In the genomic region with DNA sequence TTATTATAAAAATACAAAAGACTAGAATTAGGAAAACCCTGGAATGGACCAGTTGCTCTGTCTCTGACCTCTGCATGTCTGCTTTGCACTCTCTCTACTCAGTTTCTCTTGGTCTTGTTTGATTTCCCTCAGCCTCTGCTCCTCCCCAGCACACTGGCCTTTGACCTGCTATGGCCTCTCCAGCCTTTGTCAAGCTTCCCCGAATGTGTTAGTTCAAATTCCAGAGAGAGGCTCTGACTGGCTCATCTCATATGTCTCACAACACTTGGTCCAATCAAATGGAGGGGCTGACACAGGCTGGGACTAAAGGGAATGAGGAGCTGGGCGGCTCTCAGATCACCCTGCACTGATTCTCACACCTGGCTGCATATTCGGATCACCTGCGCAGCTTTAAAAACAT, we compare ENCODE assay signal across 1 cellular context.
TF ChIP-seq lines count a peak whose summit lies in the region.

No MANE protein-coding gene starts in this region.

TF ChIP-seq in HepG2, 621 proteins besides CTCF, POLR2A, EP300 and RAD21 (continued from another document and continues in another):
- TF ChIP-seq RARA (CRISPR knock-in tag; IDR thresholded peaks at IDR 0.05) (peak; percentile 87), MYC (CRISPR knock-in tag; IDR thresholded peaks at IDR 0.05; ENCODE audit: borderline replicate concordance) (peak; percentile 47; the same call in 1 of the 2 replicates), GPN1 (CRISPR knock-in tag; IDR thresholded peaks at IDR 0.05; ENCODE audit: borderline replicate concordance) (no peak), ZNF549 (CRISPR knock-in tag; IDR thresholded peaks at IDR 0.05) (no peak), GZF1 (CRISPR knock-in tag; IDR thresholded peaks at IDR 0.05) (no peak), SP140L (CRISPR knock-in tag; IDR thresholded peaks at IDR 0.05; ENCODE audit: borderline replicate concordance) (no peak), ZNF790 (CRISPR knock-in tag; IDR thresholded peaks at IDR 0.05; ENCODE audit: borderline replicate concordance) (no peak), WIZ (CRISPR knock-in tag; IDR thresholded peaks at IDR 0.05) (no peak), SALL1 (CRISPR knock-in tag; IDR thresholded peaks at IDR 0.05) (peak; percentile 74), PBX3 (CRISPR knock-in tag; IDR thresholded peaks at IDR 0.05; ENCODE audit: borderline replicate concordance) (no peak), HMGA1 (CRISPR knock-in tag; conservative IDR thresholded peaks at IDR 0.05) (no peak), PHB2 (IDR thresholded peaks at IDR 0.05; ENCODE audit: partially characterized antibody) (no peak), ZNF451 (CRISPR knock-in tag; IDR thresholded peaks at IDR 0.05) (no peak), ZNF12 (CRISPR knock-in tag; IDR thresholded peaks at IDR 0.05) (no peak), ZNF749 (CRISPR knock-in tag; IDR thresholded peaks at IDR 0.05; ENCODE audit: borderline replicate concordance) (no peak), CEBPB (IDR thresholded peaks at IDR 0.05; ENCODE audit: borderline replicate concordance, low read depth, low read length) (no peak), CERS6 (CRISPR knock-in tag; IDR thresholded peaks at IDR 0.05) (no peak), SIX4 (CRISPR knock-in tag; IDR thresholded peaks at IDR 0.05) (no peak; the same call in 1 of the 2 replicates), DDIT3 (CRISPR knock-in tag; IDR thresholded peaks at IDR 0.05) (no peak), ELF1 (CRISPR knock-in tag; IDR thresholded peaks at IDR 0.05) (no peak), ZNF414 (CRISPR knock-in tag; IDR thresholded peaks at IDR 0.05) (no peak), RBM39 (IDR thresholded peaks at IDR 0.05; ENCODE audit: low read depth, low read length, poor library complexity, severe bottlenecking) (no peak), ATF1 (CRISPR knock-in tag; IDR thresholded peaks at IDR 0.05) (no peak), ZNF800 (CRISPR knock-in tag; IDR thresholded peaks at IDR 0.05) (no peak), SATB2 (CRISPR knock-in tag; IDR thresholded peaks at IDR 0.05) (no peak), FOXA1 (IDR thresholded peaks at IDR 0.05) (no peak), FOXA1 (CRISPR knock-in tag; IDR thresholded peaks at IDR 0.05) (peak; percentile 32; the same call in 1 of the 2 replicates), SNAPC2 (CRISPR knock-in tag; IDR thresholded peaks at IDR 0.05) (peak; percentile 49; the same call in 1 of the 2 replicates), ZNF558 (CRISPR knock-in tag; IDR thresholded peaks at IDR 0.05; ENCODE audit: borderline replicate concordance) (no peak), FOXK1 (CRISPR knock-in tag; IDR thresholded peaks at IDR 0.05; ENCODE audit: borderline replicate concordance, low read depth) (no peak), PHF8 (CRISPR knock-in tag; IDR thresholded peaks at IDR 0.05) (no peak), ZNF331 (CRISPR knock-in tag; IDR thresholded peaks at IDR 0.05) (no peak), ZNF136 (CRISPR knock-in tag; IDR thresholded peaks at IDR 0.05; ENCODE audit: low read depth) (no peak), FOXP4 (CRISPR knock-in tag; IDR thresholded peaks at IDR 0.05) (peak; percentile 78), MXI1 (IDR thresholded peaks at IDR 0.05; ENCODE audit: borderline replicate concordance, low read depth, low read length) (no peak; the same call in 2 of the 3 replicates), ZBTB37 (CRISPR knock-in tag; IDR thresholded peaks at IDR 0.05) (no peak), ATAD3A (CRISPR knock-in tag; IDR thresholded peaks at IDR 0.05) (no peak), ZFY (CRISPR knock-in tag; IDR thresholded peaks at IDR 0.05) (no peak), RNF2 (conservative IDR thresholded peaks at IDR 0.05; ENCODE audit: low read depth) (no peak), ZNF761 (CRISPR knock-in tag; conservative IDR thresholded peaks at IDR 0.05) (no peak)
- TF ChIP-seq, protein P1, sequence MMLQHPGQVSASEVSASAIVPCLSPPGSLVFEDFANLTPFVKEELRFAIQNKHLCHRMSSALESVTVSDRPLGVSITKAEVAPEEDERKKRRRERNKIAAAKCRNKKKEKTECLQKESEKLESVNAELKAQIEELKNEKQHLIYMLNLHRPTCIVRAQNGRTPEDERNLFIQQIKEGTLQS (CRISPR knock-in tag; IDR thresholded peaks at IDR 0.05) = no peak
- TF ChIP-seq, protein P2, sequence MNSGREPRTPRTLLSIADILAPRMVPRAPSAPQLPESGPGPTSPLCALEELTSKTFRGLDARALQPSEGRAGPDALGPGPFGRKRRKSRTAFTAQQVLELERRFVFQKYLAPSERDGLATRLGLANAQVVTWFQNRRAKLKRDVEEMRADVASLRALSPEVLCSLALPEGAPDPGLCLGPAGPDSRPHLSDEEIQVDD (CRISPR knock-in tag; IDR thresholded peaks at IDR 0.05; ENCODE audit: borderline replicate concordance) = no peak
- TF ChIP-seq, protein P3, sequence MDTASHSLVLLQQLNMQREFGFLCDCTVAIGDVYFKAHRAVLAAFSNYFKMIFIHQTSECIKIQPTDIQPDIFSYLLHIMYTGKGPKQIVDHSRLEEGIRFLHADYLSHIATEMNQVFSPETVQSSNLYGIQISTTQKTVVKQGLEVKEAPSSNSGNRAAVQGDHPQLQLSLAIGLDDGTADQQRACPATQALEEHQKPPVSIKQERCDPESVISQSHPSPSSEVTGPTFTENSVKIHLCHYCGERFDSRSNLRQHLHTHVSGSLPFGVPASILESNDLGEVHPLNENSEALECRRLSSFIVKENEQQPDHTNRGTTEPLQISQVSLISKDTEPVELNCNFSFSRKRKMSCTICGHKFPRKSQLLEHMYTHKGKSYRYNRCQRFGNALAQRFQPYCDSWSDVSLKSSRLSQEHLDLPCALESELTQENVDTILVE (CRISPR knock-in tag; IDR thresholded peaks at IDR 0.05) = no peak
- TF ChIP-seq, protein P4, sequence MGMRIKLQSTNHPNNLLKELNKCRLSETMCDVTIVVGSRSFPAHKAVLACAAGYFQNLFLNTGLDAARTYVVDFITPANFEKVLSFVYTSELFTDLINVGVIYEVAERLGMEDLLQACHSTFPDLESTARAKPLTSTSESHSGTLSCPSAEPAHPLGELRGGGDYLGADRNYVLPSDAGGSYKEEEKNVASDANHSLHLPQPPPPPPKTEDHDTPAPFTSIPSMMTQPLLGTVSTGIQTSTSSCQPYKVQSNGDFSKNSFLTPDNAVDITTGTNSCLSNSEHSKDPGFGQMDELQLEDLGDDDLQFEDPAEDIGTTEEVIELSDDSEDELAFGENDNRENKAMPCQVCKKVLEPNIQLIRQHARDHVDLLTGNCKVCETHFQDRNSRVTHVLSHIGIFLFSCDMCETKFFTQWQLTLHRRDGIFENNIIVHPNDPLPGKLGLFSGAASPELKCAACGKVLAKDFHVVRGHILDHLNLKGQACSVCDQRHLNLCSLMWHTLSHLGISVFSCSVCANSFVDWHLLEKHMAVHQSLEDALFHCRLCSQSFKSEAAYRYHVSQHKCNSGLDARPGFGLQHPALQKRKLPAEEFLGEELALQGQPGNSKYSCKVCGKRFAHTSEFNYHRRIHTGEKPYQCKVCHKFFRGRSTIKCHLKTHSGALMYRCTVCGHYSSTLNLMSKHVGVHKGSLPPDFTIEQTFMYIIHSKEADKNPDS (CRISPR knock-in tag; IDR thresholded peaks at IDR 0.05) = no peak
- TF ChIP-seq, protein P5, sequence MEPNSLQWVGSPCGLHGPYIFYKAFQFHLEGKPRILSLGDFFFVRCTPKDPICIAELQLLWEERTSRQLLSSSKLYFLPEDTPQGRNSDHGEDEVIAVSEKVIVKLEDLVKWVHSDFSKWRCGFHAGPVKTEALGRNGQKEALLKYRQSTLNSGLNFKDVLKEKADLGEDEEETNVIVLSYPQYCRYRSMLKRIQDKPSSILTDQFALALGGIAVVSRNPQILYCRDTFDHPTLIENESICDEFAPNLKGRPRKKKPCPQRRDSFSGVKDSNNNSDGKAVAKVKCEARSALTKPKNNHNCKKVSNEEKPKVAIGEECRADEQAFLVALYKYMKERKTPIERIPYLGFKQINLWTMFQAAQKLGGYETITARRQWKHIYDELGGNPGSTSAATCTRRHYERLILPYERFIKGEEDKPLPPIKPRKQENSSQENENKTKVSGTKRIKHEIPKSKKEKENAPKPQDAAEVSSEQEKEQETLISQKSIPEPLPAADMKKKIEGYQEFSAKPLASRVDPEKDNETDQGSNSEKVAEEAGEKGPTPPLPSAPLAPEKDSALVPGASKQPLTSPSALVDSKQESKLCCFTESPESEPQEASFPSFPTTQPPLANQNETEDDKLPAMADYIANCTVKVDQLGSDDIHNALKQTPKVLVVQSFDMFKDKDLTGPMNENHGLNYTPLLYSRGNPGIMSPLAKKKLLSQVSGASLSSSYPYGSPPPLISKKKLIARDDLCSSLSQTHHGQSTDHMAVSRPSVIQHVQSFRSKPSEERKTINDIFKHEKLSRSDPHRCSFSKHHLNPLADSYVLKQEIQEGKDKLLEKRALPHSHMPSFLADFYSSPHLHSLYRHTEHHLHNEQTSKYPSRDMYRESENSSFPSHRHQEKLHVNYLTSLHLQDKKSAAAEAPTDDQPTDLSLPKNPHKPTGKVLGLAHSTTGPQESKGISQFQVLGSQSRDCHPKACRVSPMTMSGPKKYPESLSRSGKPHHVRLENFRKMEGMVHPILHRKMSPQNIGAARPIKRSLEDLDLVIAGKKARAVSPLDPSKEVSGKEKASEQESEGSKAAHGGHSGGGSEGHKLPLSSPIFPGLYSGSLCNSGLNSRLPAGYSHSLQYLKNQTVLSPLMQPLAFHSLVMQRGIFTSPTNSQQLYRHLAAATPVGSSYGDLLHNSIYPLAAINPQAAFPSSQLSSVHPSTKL (CRISPR knock-in tag; IDR thresholded peaks at IDR 0.05) = peak; percentile 91
- TF ChIP-seq, protein P6, sequence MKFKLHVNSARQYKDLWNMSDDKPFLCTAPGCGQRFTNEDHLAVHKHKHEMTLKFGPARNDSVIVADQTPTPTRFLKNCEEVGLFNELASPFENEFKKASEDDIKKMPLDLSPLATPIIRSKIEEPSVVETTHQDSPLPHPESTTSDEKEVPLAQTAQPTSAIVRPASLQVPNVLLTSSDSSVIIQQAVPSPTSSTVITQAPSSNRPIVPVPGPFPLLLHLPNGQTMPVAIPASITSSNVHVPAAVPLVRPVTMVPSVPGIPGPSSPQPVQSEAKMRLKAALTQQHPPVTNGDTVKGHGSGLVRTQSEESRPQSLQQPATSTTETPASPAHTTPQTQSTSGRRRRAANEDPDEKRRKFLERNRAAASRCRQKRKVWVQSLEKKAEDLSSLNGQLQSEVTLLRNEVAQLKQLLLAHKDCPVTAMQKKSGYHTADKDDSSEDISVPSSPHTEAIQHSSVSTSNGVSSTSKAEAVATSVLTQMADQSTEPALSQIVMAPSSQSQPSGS (CRISPR knock-in tag; IDR thresholded peaks at IDR 0.05) = no peak
